8 cellular contexts compared by ENCODE assay signal in the genomic region with DNA sequence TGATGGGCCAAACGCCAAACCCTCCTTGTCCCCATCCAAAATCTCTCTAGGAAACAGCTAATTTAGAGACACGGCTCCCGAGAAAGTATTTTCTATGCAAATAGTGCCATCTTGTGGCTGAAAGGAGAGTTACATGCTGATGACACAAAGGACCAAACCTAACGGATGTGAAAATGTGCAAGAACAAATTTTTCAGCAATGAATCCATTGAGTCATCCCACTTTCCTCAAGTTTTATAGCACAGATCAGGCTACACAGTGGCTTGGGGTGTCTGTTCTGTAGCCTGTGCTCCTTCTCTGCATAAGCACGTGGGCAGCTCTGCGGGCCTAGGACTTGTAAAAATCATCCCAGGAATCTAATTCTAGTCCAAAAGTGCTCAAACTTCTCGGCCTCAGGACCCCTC.
A peak's percentile ranks its signal among the peaks of the same experiment; 100 is the strongest.
DNase-seq lines count a peak whose midpoint lies in the region; ATAC-seq and TF ChIP-seq lines count a peak whose summit lies in the region.

No MANE protein-coding gene starts in this region.

- ATAC-seq in HG02852 (IDR thresholded peaks at IDR 0.05; ENCODE audit: unreplicated experiment) = peak; percentile 51
- no peak for ATAC-seq in lung (ENCODE audit: insufficient read depth, low FRiP score)
- ATAC-seq in stimulated activated naive B cell treated with anti-CD40 and anti-IgM and Interleukin-4, amounts not matched to agents 10 μg/mL and 1 μg/mL and 100 μg/mL, for 72 hours (replicated peaks) = peak; percentile 54 to 61
- ATAC-seq in GM19023 (IDR thresholded peaks at IDR 0.05; ENCODE audit: unreplicated experiment) = no peak

- intact Hi-C loops in dorsolateral prefrontal cortex (cut with DNase I) = loop anchor here (5.0 to 10.0 kb wide), 5 partner anchors 64 to 482 kb away; no protein-coding TSS in a partner anchor

- TF ChIP-seq CTCF in DOHH2 (IDR thresholded peaks at IDR 0.05; ENCODE audit: low read depth, low read length, poor library complexity, severe bottlenecking) (peak; percentile 94), dorsolateral prefrontal cortex (IDR thresholded peaks at IDR 0.05 in 54 of 56, conservative IDR thresholded peaks at IDR 0.05 in 2 of 56; ENCODE audit: low read depth in 1 of 56, partially characterized antibody in 56 of 56) (peak; percentile 84 to 99 (median 93)), lung (IDR thresholded peaks at IDR 0.05; ENCODE audit: control extremely low read depth, extremely low read depth) (peak; percentile 79)

- H3K27ac Mint-ChIP-seq in stimulated activated naive B cell treated with anti-CD40 and anti-IgM and Interleukin-4, amounts not matched to agents 10 μg/mL and 1 μg/mL and 100 μg/mL, for 72 hours = no peak overlapping the region

- no peaks in the 10 kb centered on the region for H3K9me2 ChIP-seq in DOHH2 (replicated peaks; ENCODE audit: control insufficient read depth, low read length)

- H3K4me1 Mint-ChIP-seq in stimulated activated naive B cell treated with anti-CD40 and anti-IgM and Interleukin-4, amounts not matched to agents 10 μg/mL and 1 μg/mL and 100 μg/mL, for 72 hours = no peaks in the 10 kb centered on the region

- no peaks in the 10 kb centered on the region for H3K79me2 ChIP-seq in DOHH2 (ENCODE audit: control insufficient read depth, low read length)

- no peaks in the 10 kb centered on the region for H3K4me1 ChIP-seq in DOHH2 (ENCODE audit: control insufficient read depth, low read length)
- H3K4me1 ChIP-seq in lung (ENCODE audit: control insufficient read depth in 2 of 2, insufficient read depth in 2 of 2, low read length in 2 of 2) = no peaks in the 10 kb centered on the region

- WGBS in lung, 2 donors = 26 to 31% methylated on average over 7 of the region's 7 CpGs

- H3K27me3 Mint-ChIP-seq in stimulated activated naive B cell treated with anti-CD40 and anti-IgM and Interleukin-4, amounts not matched to agents 10 μg/mL and 1 μg/mL and 100 μg/mL, for 72 hours = peaks cover 21 to 40% of the 10 kb centered on the region in 2 donors

- H3K27ac ChIP-seq in DOHH2 (ENCODE audit: low read depth, low read length) (no peak overlapping the region), dorsolateral prefrontal cortex (no peak overlapping the region), lung (ENCODE audit: low read depth in 1 of 2, low read length in 1 of 2) (no peak overlapping the region)

- H3F3A ChIP-seq in DOHH2 (ENCODE audit: control insufficient read depth, insufficient read depth) = no peaks in the 10 kb centered on the region

- DNase-seq in NCI-H2196 (lab: John Stamatoyannopoulos, UW; ENCODE audit: unreplicated experiment) (peak; percentile 82), dorsolateral prefrontal cortex (peak in 4 of 10 donors; percentile 24 to 83 (median 59)), lung (ENCODE audit: low spot score) (peak; percentile 58)
- peak; percentile 28 for DNase-seq in activated CD4-positive, CD25-positive, alpha-beta regulatory T cell treated with anti-CD3 and anti-CD28 coated beads, Interleukin-2, amount 50 U/mL, for 16 hours (ENCODE audit: low read depth, low spot score)
- DNase-seq in stimulated activated naive B cell treated with anti-CD40 and anti-IgM and Interleukin-4, amounts not matched to agents 10 μg/mL and 1 μg/mL and 100 μg/mL, for 72 hours = peak; percentile 21

- H3K27me3 ChIP-seq in DOHH2 (ENCODE audit: control insufficient read depth, low read length) = no peaks in the 10 kb centered on the region
- no peaks in the 10 kb centered on the region for H3K27me3 ChIP-seq in dorsolateral prefrontal cortex
- H3K27me3 ChIP-seq in lung (ENCODE audit: control insufficient read depth, insufficient read depth) = no peaks in the 10 kb centered on the region

- H3K9me3 ChIP-seq in DOHH2 (ENCODE audit: control insufficient read depth, insufficient read depth, low read length) (no peaks in the 10 kb centered on the region), lung (ENCODE audit: control insufficient read depth in 2 of 2, insufficient read depth in 1 of 2, low read length in 1 of 2) (no peaks in the 10 kb centered on the region)

- H3K36me3 ChIP-seq in DOHH2 (ENCODE audit: control insufficient read depth, low read length) (no peaks in the 10 kb centered on the region), lung (ENCODE audit: control insufficient read depth in 2 of 2, insufficient read depth in 2 of 2, low read length in 2 of 2) (no peaks in the 10 kb centered on the region)

- H4K20me1 ChIP-seq in DOHH2 (ENCODE audit: control insufficient read depth, insufficient read depth, low read depth, low read length) = no peaks in the 10 kb centered on the region

- no peak overlapping the region for H3K4me2 ChIP-seq in DOHH2 (ENCODE audit: low read length)

- H3K36me3 Mint-ChIP-seq in stimulated activated naive B cell treated with anti-CD40 and anti-IgM and Interleukin-4, amounts not matched to agents 10 μg/mL and 1 μg/mL and 100 μg/mL, for 72 hours = no peaks in the 10 kb centered on the region

- H3K4me3 ChIP-seq in DOHH2 (ENCODE audit: low read length) (no peak overlapping the region), dorsolateral prefrontal cortex (no peak overlapping the region), lung (no peak overlapping the region)

- H3K4me3 Mint-ChIP-seq in stimulated activated naive B cell treated with anti-CD40 and anti-IgM and Interleukin-4, amounts not matched to agents 10 μg/mL and 1 μg/mL and 100 μg/mL, for 72 hours = no peak overlapping the region

- H3K9me3 Mint-ChIP-seq in stimulated activated naive B cell treated with anti-CD40 and anti-IgM and Interleukin-4, amounts not matched to agents 10 μg/mL and 1 μg/mL and 100 μg/mL, for 72 hours = no peaks in the 10 kb centered on the region

Comparison
In these comparisons a context has a peak if more than half of its experiments do, and no peak if none do; other contexts are left out.
1. ATAC-seq: peak in HG02852 (single experiment) and stimulated activated naive B cell treated with anti-CD40 and anti-IgM and Interleukin-4, amounts not matched to agents 10 μg/mL and 1 μg/mL and 100 μg/mL, for 72 hours (2 of 2); none in lung (single experiment) and GM19023 (single experiment).
2. Peak in every context shown above with its lines, with median percentiles within 50 percentile points of each other: CTCF ChIP-seq.